Comparison of ENCODE assay signal across 20 cellular contexts in the genomic region with DNA sequence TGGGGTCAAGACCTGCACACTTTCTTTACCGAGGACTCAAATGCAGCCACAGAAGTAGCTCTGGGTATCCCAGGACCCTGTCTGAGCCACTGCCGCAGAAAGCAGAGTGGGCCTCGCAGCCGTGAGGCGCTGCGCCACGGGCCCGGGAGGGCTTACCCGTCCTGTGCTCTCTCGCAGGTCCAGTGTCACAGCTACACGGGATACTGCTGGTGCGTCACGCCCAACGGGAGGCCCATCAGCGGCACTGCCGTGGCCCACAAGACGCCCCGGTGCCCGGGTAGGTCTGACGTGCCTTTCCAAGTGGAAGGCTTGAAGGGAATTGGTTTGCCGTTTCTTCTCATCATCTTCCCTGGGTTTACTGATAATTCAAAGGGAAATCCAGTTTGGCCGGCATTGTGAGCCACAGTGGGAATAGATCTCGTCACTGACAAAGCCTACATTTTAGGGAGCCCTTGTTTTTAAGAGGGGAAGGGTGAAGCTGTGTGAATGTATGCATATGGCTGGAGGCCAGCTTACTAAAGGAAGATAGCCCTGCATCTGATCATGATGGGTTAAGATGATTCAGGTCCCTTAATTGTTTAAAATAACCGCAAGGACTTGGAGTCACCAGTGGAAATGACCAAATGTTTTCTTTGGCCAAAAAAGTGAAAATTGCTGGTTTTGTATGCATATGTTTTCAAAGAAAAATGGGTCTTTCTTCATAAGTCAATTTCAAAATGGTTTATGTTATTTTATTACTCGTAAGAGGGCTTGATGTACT.
DNase-seq lines count a peak whose midpoint lies in the region; ATAC-seq and TF ChIP-seq lines count a peak whose summit lies in the region.
"Had no signal": no experiment of that assay in that cellular context is flagged by ENCODE, and none has a peak within 500 bp of the region (broad histone marks: within the 10 kb centered on the region; RNA-seq: fewer than 3 reads in every experiment).

No MANE protein-coding gene starts in this region.

- H3K4me1 ChIP-seq in mesenchymal stem cell (ENCODE audit: control insufficient read depth, insufficient read depth, low read depth, low read length) (no peaks in the 10 kb centered on the region), testis (peaks cover 16% of the 10 kb centered on the region), Caco-2 (no peaks in the 10 kb centered on the region)

- no peak for ATAC-seq in stimulated activated effector memory CD8-positive, alpha-beta T cell treated with anti-CD3 and anti-CD28 coated beads, Interleukin-12 subunit alpha, Interleukin-12 subunit beta, amount 100 ng/mL, for 72 hours
- ATAC-seq: activated naive CD4-positive, alpha-beta T cell treated with anti-CD3 and anti-CD28 coated beads, Interleukin-2, amount 50 U/mL, for 72 hours had no signal

- no peak overlapping the region for H3K27ac Mint-ChIP-seq in stimulated activated effector memory CD8-positive, alpha-beta T cell treated with anti-CD3 and anti-CD28 coated beads, Interleukin-12 subunit alpha, Interleukin-12 subunit beta, amount 100 ng/mL, for 72 hours
- H3K27ac Mint-ChIP-seq in Caco-2 (ENCODE audit: unreplicated experiment): no peak overlapping the region
- H3K27ac Mint-ChIP-seq: activated naive CD4-positive, alpha-beta T cell treated with anti-CD3 and anti-CD28 coated beads, Interleukin-2, amount 50 U/mL, for 72 hours; activated T-cell treated with anti-CD3 and anti-CD28 coated beads, Interleukin-2, amount 50 U/mL, for 24 hours; memory B cell; stimulated activated naive B cell treated with anti-CD40 and anti-IgM and Interleukin-4, amounts not matched to agents 10 μg/mL and 1 μg/mL and 100 μg/mL, for 72 hours had no signal

- no peaks in the 10 kb centered on the region for H3K9me3 Mint-ChIP-seq in stimulated activated effector memory CD8-positive, alpha-beta T cell treated with anti-CD3 and anti-CD28 coated beads, Interleukin-12 subunit alpha, Interleukin-12 subunit beta, amount 100 ng/mL, for 72 hours
- H3K9me3 Mint-ChIP-seq in Caco-2 (ENCODE audit: unreplicated experiment): no peaks in the 10 kb centered on the region
- H3K9me3 Mint-ChIP-seq: activated T-cell treated with anti-CD3 and anti-CD28 coated beads, Interleukin-2, amount 50 U/mL, for 24 hours; central memory CD8-positive, alpha-beta T cell; immature natural killer cell; memory B cell had no signal

- no peaks in the 10 kb centered on the region for H3K27me3 Mint-ChIP-seq in Caco-2 (ENCODE audit: insufficient read depth, unreplicated experiment)

- no peak overlapping the region for H2BK12ac ChIP-seq in mesenchymal stem cell (ENCODE audit: low read length in 2 of 2)

- no peak overlapping the region for H3K4ac ChIP-seq in mesenchymal stem cell (ENCODE audit: low read depth in 1 of 2, low read length in 2 of 2)

- H2BK5ac ChIP-seq in mesenchymal stem cell (ENCODE audit: low read depth, low read length, poor library complexity, severe bottlenecking): no peak overlapping the region

- no peaks in the 10 kb centered on the region for H3K27me3 ChIP-seq in mesenchymal stem cell (ENCODE audit: control insufficient read depth in 1 of 2, insufficient read depth in 1 of 2, low read length in 2 of 2)
- H3K27me3 ChIP-seq in testis: no peaks in the 10 kb centered on the region
- no peaks in the 10 kb centered on the region for H3K27me3 ChIP-seq in Caco-2 (replicated peaks; ENCODE audit: control insufficient read depth, insufficient read depth, low read length)

- H3K27ac ChIP-seq in mesenchymal stem cell (ENCODE audit: low read length, poor library complexity, severe bottlenecking) (no peak overlapping the region), testis (peak overlapping the region; percentile 26 to 62)
- H3K27ac ChIP-seq: neutrophil had no signal

- DNase-seq in RPMI7951 (ENCODE audit: low read depth) (peak; percentile 37), dermis microvascular lymphatic vessel endothelial cell (ENCODE audit: low read depth in 2 of 2) (peak; percentile 24 to 76), mesenchymal stem cell (no peak), testis (no peak), Caco-2 (no peak), NCI-H1930 (lab: John Stamatoyannopoulos, UW) (no peak)
- no peak for DNase-seq in stimulated activated effector memory CD8-positive, alpha-beta T cell treated with anti-CD3 and anti-CD28 coated beads, Interleukin-12 subunit alpha, Interleukin-12 subunit beta, amount 100 ng/mL, for 72 hours (ENCODE audit: low spot score in 2 of 2)
- DNase-seq in stimulated activated CD4-positive, alpha-beta T cell treated with anti-CD3 and anti-CD28 coated beads, Interleukin-12 subunit alpha, Interleukin-12 subunit beta, amount 100 ng/mL, for 4 hours: no peak
- DNase-seq: activated CD4-positive, alpha-beta T cell treated with anti-CD3 and anti-CD28 coated beads, Interleukin-2, amount 50 U/mL, for 48 hours; activated T-cell treated with anti-CD3 and anti-CD28 coated beads, Interleukin-2, amount 50 U/mL, for 24 hours; GOT3; immature natural killer cell; KG1; NCI-H2171 treated with DMSO at 0.1 percent for 48 hours; stimulated activated naive B cell treated with anti-CD40 and anti-IgM and Interleukin-4, amounts not matched to agents 10 μg/mL and 1 μg/mL and 100 μg/mL, for 72 hours had no signal

- intact Hi-C loops in testis (cut with DNase I; ENCODE audit: low total_unique reads): no loop called here
- intact Hi-C loops in Caco-2 (cut with micrococcal nuclease; ENCODE audit: unreplicated experiment): no loop called here

- no peak overlapping the region for H2AK5ac ChIP-seq in mesenchymal stem cell (ENCODE audit: low read length, severe bottlenecking)

- H2AFZ ChIP-seq in mesenchymal stem cell (ENCODE audit: low read depth, low read length): no peak overlapping the region

- peak overlapping the region; percentile 74 for H3K9ac ChIP-seq in mesenchymal stem cell (ENCODE audit: low read length)

- H3K9me3 ChIP-seq in mesenchymal stem cell (ENCODE audit: control insufficient read depth, low read length) (no peaks in the 10 kb centered on the region), testis (no peaks in the 10 kb centered on the region), Caco-2 (no peaks in the 10 kb centered on the region)
- H3K9me3 ChIP-seq: neutrophil had no signal

- no peak overlapping the region for H4K8ac ChIP-seq in mesenchymal stem cell (ENCODE audit: low read length)

- H3K4me3 Mint-ChIP-seq in stimulated activated effector memory CD8-positive, alpha-beta T cell treated with anti-CD3 and anti-CD28 coated beads, Interleukin-12 subunit alpha, Interleukin-12 subunit beta, amount 100 ng/mL, for 72 hours: no peak overlapping the region
- no peak overlapping the region for H3K4me3 Mint-ChIP-seq in Caco-2 (ENCODE audit: unreplicated experiment)
- H3K4me3 Mint-ChIP-seq: activated T-cell treated with anti-CD3 and anti-CD28 coated beads, Interleukin-2, amount 50 U/mL, for 24 hours; central memory CD8-positive, alpha-beta T cell; immature natural killer cell; memory B cell; stimulated activated naive B cell treated with anti-CD40 and anti-IgM and Interleukin-4, amounts not matched to agents 10 μg/mL and 1 μg/mL and 100 μg/mL, for 72 hours had no signal

- no peak overlapping the region for H3K18ac ChIP-seq in mesenchymal stem cell (ENCODE audit: low read depth in 1 of 2, low read length in 2 of 2)

- no TSS peak for BruUV-seq in Caco-2 (replicated peaks; lab: Mats Ljungman, UMichigan)

- H3K14ac ChIP-seq in mesenchymal stem cell (ENCODE audit: low read length in 2 of 2): no peak overlapping the region

- H4K91ac ChIP-seq in mesenchymal stem cell (ENCODE audit: low read length): no peak overlapping the region

- H3K36me3 ChIP-seq in mesenchymal stem cell (ENCODE audit: control insufficient read depth in 1 of 2, insufficient read depth in 2 of 2, low read depth in 1 of 2, low read length in 2 of 2): no peaks in the 10 kb centered on the region
- H3K36me3 ChIP-seq in testis (ENCODE audit: low read depth, missing control alignments): no peaks in the 10 kb centered on the region
- H3K36me3 ChIP-seq in Caco-2 (ENCODE audit: control insufficient read depth, insufficient read depth, low read length): no peaks in the 10 kb centered on the region
- H3K36me3 ChIP-seq: neutrophil had no signal

- H2BK120ac ChIP-seq in mesenchymal stem cell (ENCODE audit: low read depth, low read length): no peak overlapping the region

- no peaks in the 10 kb centered on the region for H3K79me1 ChIP-seq in mesenchymal stem cell (replicated peaks; ENCODE audit: low read length, poor library complexity, severe bottlenecking)

- CTCF ChIA-PET in Caco-2 (lab: Charles Lee): no interaction called here

- WGBS in mesenchymal stem cell: 79% methylated on average over 24 of the region's 25 CpGs
- WGBS in testis, 2 donors: 81 to 88% methylated on average over 25 of the region's 25 CpGs

- H3K4me3 ChIP-seq in mesenchymal stem cell (ENCODE audit: insufficient read depth in 1 of 2, low read depth in 1 of 2, low read length in 2 of 2) (peak overlapping the region in 1 of 2 experiments; percentile 27), testis (no peak overlapping the region), Caco-2 (ENCODE audit: low read depth, low read length) (no peak overlapping the region)
- H3K4me3 ChIP-seq: smooth muscle cell had no signal

- TF ChIP-seq CTCF in testis (IDR thresholded peaks at IDR 0.05): no peak
- no peak for TF ChIP-seq CTCF in Caco-2 (IDR thresholded peaks at IDR 0.05; ENCODE audit: insufficient read depth in 1 of 2, low read depth in 1 of 2, low read length in 1 of 2, severe bottlenecking in 1 of 2, unreplicated experiment in 1 of 2)

- H2BK15ac ChIP-seq in mesenchymal stem cell (ENCODE audit: low read depth, poor library complexity, severe bottlenecking): no peak overlapping the region

- H3K4me1 Mint-ChIP-seq in stimulated activated effector memory CD8-positive, alpha-beta T cell treated with anti-CD3 and anti-CD28 coated beads, Interleukin-12 subunit alpha, Interleukin-12 subunit beta, amount 100 ng/mL, for 72 hours: no peaks in the 10 kb centered on the region
- no peaks in the 10 kb centered on the region for H3K4me1 Mint-ChIP-seq in Caco-2 (ENCODE audit: low read depth, unreplicated experiment)
- H3K4me1 Mint-ChIP-seq: central memory CD8-positive, alpha-beta T cell; immature natural killer cell; memory B cell; stimulated activated naive B cell treated with anti-CD40 and anti-IgM and Interleukin-4, amounts not matched to agents 10 μg/mL and 1 μg/mL and 100 μg/mL, for 72 hours had no signal

- no peak overlapping the region for H3K23ac ChIP-seq in mesenchymal stem cell (ENCODE audit: low read length in 2 of 2)

- POLR2A ChIA-PET in Caco-2 (lab: Charles Lee): no interaction called here

- H3K4me2 ChIP-seq in mesenchymal stem cell (ENCODE audit: low read length, poor library complexity, severe bottlenecking): no peak overlapping the region
- H3K4me2 ChIP-seq: smooth muscle cell had no signal

- H3K36me3 Mint-ChIP-seq in stimulated activated effector memory CD8-positive, alpha-beta T cell treated with anti-CD3 and anti-CD28 coated beads, Interleukin-12 subunit alpha, Interleukin-12 subunit beta, amount 100 ng/mL, for 72 hours: no peaks in the 10 kb centered on the region
- no peaks in the 10 kb centered on the region for H3K36me3 Mint-ChIP-seq in Caco-2 (ENCODE audit: insufficient read depth, unreplicated experiment)
- H3K36me3 Mint-ChIP-seq: activated naive CD4-positive, alpha-beta T cell treated with anti-CD3 and anti-CD28 coated beads, Interleukin-2, amount 50 U/mL, for 72 hours; immature natural killer cell; memory B cell; stimulated activated naive B cell treated with anti-CD40 and anti-IgM and Interleukin-4, amounts not matched to agents 10 μg/mL and 1 μg/mL and 100 μg/mL, for 72 hours had no signal

- no peak for TF ChIP-seq POLR2A in testis (IDR thresholded peaks at IDR 0.05)

Comparison
In these comparisons a context has a peak if more than half of its experiments do, and no peak if none do; other contexts are left out.
1. DNase-seq: peak in RPMI7951 (single experiment) and dermis microvascular lymphatic vessel endothelial cell (2 of 2); none in mesenchymal stem cell (single experiment), testis (single experiment), stimulated activated effector memory CD8-positive, alpha-beta T cell treated with anti-CD3 and anti-CD28 coated beads, Interleukin-12 subunit alpha, Interleukin-12 subunit beta, amount 100 ng/mL, for 72 hours (0 of 2), Caco-2 (0 of 2), stimulated activated CD4-positive, alpha-beta T cell treated with anti-CD3 and anti-CD28 coated beads, Interleukin-12 subunit alpha, Interleukin-12 subunit beta, amount 100 ng/mL, for 4 hours (single experiment) and NCI-H1930 (0 of 2).